Comparison of ENCODE assay signal across 27 cellular contexts in the genomic region with DNA sequence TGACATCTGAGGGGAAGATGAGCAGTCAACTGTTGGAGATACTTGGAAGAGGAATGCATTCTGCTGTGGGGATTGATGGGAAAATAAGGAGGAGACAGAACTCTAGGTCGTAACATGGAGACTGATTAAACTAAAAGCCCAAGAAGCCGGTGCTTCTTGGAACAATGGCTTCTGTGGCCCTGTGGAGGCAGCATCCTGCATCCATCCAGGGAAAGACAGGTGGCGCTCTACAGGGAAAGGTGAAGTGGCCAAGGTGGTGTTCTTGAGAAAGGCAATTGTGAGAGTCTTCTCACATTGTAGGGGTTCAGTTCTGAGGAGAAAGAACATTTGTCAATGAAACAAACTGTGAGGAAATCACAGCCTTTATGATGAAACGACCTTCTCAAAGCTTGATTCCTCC. TPM values are rescaled to one million over a fixed set of nuclear protein-coding genes. Genes with fewer than 3 reads are reported as not detected.
DNase-seq lines count a peak whose midpoint lies in the region; ATAC-seq, FAIRE-seq and TF ChIP-seq lines count a peak whose summit lies in the region.
"Had no signal": no experiment of that assay in that cellular context is flagged by ENCODE, and none has a peak within 500 bp of the region (broad histone marks: within the 10 kb centered on the region; RNA-seq: fewer than 3 reads in every experiment).

No MANE protein-coding gene starts in this region.

- H3K79me2 ChIP-seq in neural progenitor cell (ENCODE audit: low read depth): no peaks in the 10 kb centered on the region

- peak; percentile 25 for DNase-seq in activated CD4-positive, alpha-beta T cell treated with anti-CD3 and anti-CD28 coated beads for 36 hours
- no peak for DNase-seq in activated CD4-positive, alpha-beta T cell treated with anti-CD3 and anti-CD28 coated beads for 1 hour
- no peak for DNase-seq in HFFc6
- DNase-seq in brain microvascular endothelial cell: no peak
- peak; percentile 29 for DNase-seq in neural progenitor cell (ENCODE audit: low spot score)
- no peak for DNase-seq in gastrocnemius medialis
- no peak for DNase-seq in islet precursor cell
- DNase-seq in kidney: no peak
- DNase-seq: activated CD4-positive, CD25-positive, alpha-beta regulatory T cell; activated T-cell treated with anti-CD3 and anti-CD28 coated beads for 4 hours; CD8-positive, alpha-beta T cell; effector CD8-positive, alpha-beta T cell; GF-D8; immature natural killer cell; KG1; mesenchymal stem cell; NCI-H1105 treated with DMSO at 0.1 percent for 48 hours; NCI-H446 treated with DMSO at 0.1 percent for 48 hours; sigmoid colon; stimulated activated CD4-positive, alpha-beta T cell treated with anti-CD3 and anti-CD28 coated beads, Interleukin-4, amount 100 ng/mL, for 1 hour; T-helper 1 cell had no signal

- no peak for FAIRE-seq in kidney (lab: Jason Lieb, UNC)
- FAIRE-seq: A204.1, frontal cortex, H54 had no signal

- H3K4me3 ChIP-seq in brain microvascular endothelial cell (ENCODE audit: low read depth, low read length): no peak overlapping the region
- H3K4me3 ChIP-seq in neural progenitor cell: no peak overlapping the region
- no peak overlapping the region for H3K4me3 ChIP-seq in gastrocnemius medialis
- no peak overlapping the region for H3K4me3 ChIP-seq in kidney (ENCODE audit: low read length in 2 of 2)
- H3K4me3 ChIP-seq: sigmoid colon, thoracic aorta had no signal

- H3K9me3 ChIP-seq in neural progenitor cell (ENCODE audit: low read depth): no peaks in the 10 kb centered on the region
- no peaks in the 10 kb centered on the region for H3K9me3 ChIP-seq in gastrocnemius medialis
- no peaks in the 10 kb centered on the region for H3K9me3 ChIP-seq in kidney (ENCODE audit: control insufficient read depth in 1 of 2, low read length in 2 of 2)
- H3K9me3 ChIP-seq: neutrophil, sigmoid colon, thoracic aorta had no signal

- H3K36me3 ChIP-seq in brain microvascular endothelial cell (replicated peaks) (no peaks in the 10 kb centered on the region), neural progenitor cell (no peaks in the 10 kb centered on the region), gastrocnemius medialis (no peaks in the 10 kb centered on the region), kidney (ENCODE audit: control insufficient read depth in 1 of 2, insufficient read depth in 2 of 2, low read length in 2 of 2) (no peaks in the 10 kb centered on the region)
- H3K36me3 ChIP-seq: neutrophil, sigmoid colon, thoracic aorta had no signal

- H3K27me3 Mint-ChIP-seq in activated CD4-positive, alpha-beta T cell treated with anti-CD3 and anti-CD28 coated beads for 36 hours: peaks cover 1% of the 10 kb centered on the region
- H3K27me3 Mint-ChIP-seq in HFFc6 (ENCODE audit: insufficient read depth): peaks cover 7% of the 10 kb centered on the region; the same call in 1 of the 2 replicates
- peaks cover 3% of the 10 kb centered on the region for H3K27me3 Mint-ChIP-seq in neural progenitor cell (ENCODE audit: insufficient read depth, low read depth)
- H3K27me3 Mint-ChIP-seq: activated naive CD4-positive, alpha-beta T cell treated with anti-CD3 and anti-CD28 coated beads, Interleukin-2, amount 50 U/mL, for 24 hours had no signal

- H3K27me3 ChIP-seq in brain microvascular endothelial cell (replicated peaks) (no peaks in the 10 kb centered on the region), neural progenitor cell (no peaks in the 10 kb centered on the region), gastrocnemius medialis (no peaks in the 10 kb centered on the region)
- H3K27me3 ChIP-seq: neutrophil, sigmoid colon had no signal

- no peak overlapping the region for H3K27ac Mint-ChIP-seq in activated CD4-positive, alpha-beta T cell treated with anti-CD3 and anti-CD28 coated beads for 36 hours
- H3K27ac Mint-ChIP-seq in HFFc6: no peak overlapping the region
- H3K27ac Mint-ChIP-seq in neural progenitor cell: no peak overlapping the region
- H3K27ac Mint-ChIP-seq: activated naive CD4-positive, alpha-beta T cell treated with anti-CD3 and anti-CD28 coated beads, Interleukin-2, amount 50 U/mL, for 24 hours; CD8-positive, alpha-beta T cell had no signal

- no peaks in the 10 kb centered on the region for H3K36me3 Mint-ChIP-seq in activated CD4-positive, alpha-beta T cell treated with anti-CD3 and anti-CD28 coated beads for 36 hours (ENCODE audit: low read depth)
- H3K36me3 Mint-ChIP-seq in HFFc6 (ENCODE audit: low read depth) (no peaks in the 10 kb centered on the region), neural progenitor cell (no peaks in the 10 kb centered on the region)
- H3K36me3 Mint-ChIP-seq: activated naive CD4-positive, alpha-beta T cell treated with anti-CD3 and anti-CD28 coated beads, Interleukin-2, amount 50 U/mL, for 24 hours; CD8-positive, alpha-beta T cell had no signal

- no peaks in the 10 kb centered on the region for H3K9me3 Mint-ChIP-seq in activated CD4-positive, alpha-beta T cell treated with anti-CD3 and anti-CD28 coated beads for 36 hours (ENCODE audit: low read depth)
- H3K9me3 Mint-ChIP-seq in HFFc6 (no peaks in the 10 kb centered on the region), neural progenitor cell (no peaks in the 10 kb centered on the region)
- H3K9me3 Mint-ChIP-seq: activated naive CD4-positive, alpha-beta T cell treated with anti-CD3 and anti-CD28 coated beads, Interleukin-2, amount 50 U/mL, for 24 hours; CD8-positive, alpha-beta T cell; immature natural killer cell had no signal

- H3K4me1 ChIP-seq in neural progenitor cell (no peaks in the 10 kb centered on the region), gastrocnemius medialis (no peaks in the 10 kb centered on the region), kidney (ENCODE audit: control insufficient read depth in 1 of 2, insufficient read depth in 1 of 2, low read depth in 1 of 2, low read length in 2 of 2) (no peaks in the 10 kb centered on the region)
- H3K4me1 ChIP-seq: sigmoid colon had no signal

- no peak for ATAC-seq in activated CD4-positive, alpha-beta T cell treated with anti-CD3 and anti-CD28 coated beads for 36 hours
- no peak for ATAC-seq in gastrocnemius medialis
- ATAC-seq: CD8-positive, alpha-beta T cell had no signal

- TF ChIP-seq CTCF in HFFc6 (IDR thresholded peaks at IDR 0.05): peak; percentile 44; the same call in 1 of the 2 replicates
- peak; percentile 44 for TF ChIP-seq CTCF in brain microvascular endothelial cell (IDR thresholded peaks at IDR 0.05; ENCODE audit: low read depth, low read length, missing control alignments)
- peak; percentile 50 for TF ChIP-seq CTCF in neural progenitor cell (IDR thresholded peaks at IDR 0.05)
- TF ChIP-seq CTCF in gastrocnemius medialis (IDR thresholded peaks at IDR 0.05 in 4 of 5, conservative IDR thresholded peaks at IDR 0.05 in 1 of 5): peak in 1 of 5 experiments; percentile 27
- no peak for TF ChIP-seq CTCF in kidney (IDR thresholded peaks at IDR 0.05; ENCODE audit: borderline replicate concordance, extremely low read depth, insufficient read depth)

- H3K27ac ChIP-seq in brain microvascular endothelial cell (no peak overlapping the region), neural progenitor cell (no peak overlapping the region), gastrocnemius medialis (no peak overlapping the region), kidney (ENCODE audit: low read depth in 2 of 2, low read length in 2 of 2) (no peak overlapping the region)
- H3K27ac ChIP-seq: neutrophil, sigmoid colon, thoracic aorta had no signal

- no peak overlapping the region for H3K9ac ChIP-seq in neural progenitor cell
- H3K9ac ChIP-seq in kidney (ENCODE audit: low read length in 2 of 2): no peak overlapping the region

- CTCF ChIA-PET in activated CD4-positive, alpha-beta T cell treated with anti-CD3 and anti-CD28 coated beads for 36 hours (lab: Charles Lee): interaction anchor here (0.6 kb wide), 1 partner anchor 262 kb away, joined by 3 read pairs; no protein-coding TSS in a partner anchor

- POLR2A ChIA-PET in activated CD4-positive, alpha-beta T cell treated with anti-CD3 and anti-CD28 coated beads for 36 hours (lab: Charles Lee): no interaction called here

- in situ Hi-C loops in brain microvascular endothelial cell (cut with HindIII; ENCODE audit: low pct_ligation_motif_present, low sequenced_read_pairs) (no loop called here), gastrocnemius medialis (cut with MboI; ENCODE audit: low sequenced_read_pairs in 4 of 4) (no loop called here)

- intact Hi-C loops in activated CD4-positive, alpha-beta T cell treated with anti-CD3 and anti-CD28 coated beads for 36 hours (cut with DNase I, micrococcal nuclease): no loop called here
- intact Hi-C loops in gastrocnemius medialis (cut with DNase I; ENCODE audit: low total_unique reads) (no loop called here), kidney (cut with DNase I) (no loop called here)

- H3K4me1 Mint-ChIP-seq in activated CD4-positive, alpha-beta T cell treated with anti-CD3 and anti-CD28 coated beads for 36 hours: no peaks in the 10 kb centered on the region
- H3K4me1 Mint-ChIP-seq in HFFc6 (ENCODE audit: low read depth) (no peaks in the 10 kb centered on the region; the same call in 1 of the 2 replicates), neural progenitor cell (peaks cover 7% of the 10 kb centered on the region)
- H3K4me1 Mint-ChIP-seq: activated naive CD4-positive, alpha-beta T cell treated with anti-CD3 and anti-CD28 coated beads, Interleukin-2, amount 50 U/mL, for 24 hours had no signal

- no peaks in the 10 kb centered on the region for H4K20me1 ChIP-seq in neural progenitor cell (ENCODE audit: low read depth)

- H3K4me3 Mint-ChIP-seq in activated CD4-positive, alpha-beta T cell treated with anti-CD3 and anti-CD28 coated beads for 36 hours: no peak overlapping the region
- H3K4me3 Mint-ChIP-seq in HFFc6 (no peak overlapping the region), neural progenitor cell (no peak overlapping the region)
- H3K4me3 Mint-ChIP-seq: activated naive CD4-positive, alpha-beta T cell treated with anti-CD3 and anti-CD28 coated beads, Interleukin-2, amount 50 U/mL, for 24 hours; CD8-positive, alpha-beta T cell; immature natural killer cell had no signal

- TF ChIP-seq POLR2A in gastrocnemius medialis (IDR thresholded peaks at IDR 0.05): no peak

- H2AFZ ChIP-seq in neural progenitor cell (replicated peaks): peak overlapping the region; percentile 82

- no peaks in the 10 kb centered on the region for H3F3A ChIP-seq in neural progenitor cell (ENCODE audit: low read depth)

- no peak overlapping the region for H3K4me2 ChIP-seq in neural progenitor cell

RNA-seq across cellular contexts. Expression of gene ZFAND5, which starts 31.2 kb away (rescaled TPM):
- 10 to 100 TPM; 72.0 to 88.2 TPM for total RNA-seq in activated CD4-positive, alpha-beta T cell treated with anti-CD3 and anti-CD28 coated beads for 36 hours
- 100 to 1,000 TPM; 230 to 373 (median 258) TPM for total RNA-seq in HFFc6 (2021; fragmentation: NEBNext Ultra II Directional; extraction: Animal tissue kit (Norgen Biotek cat#: 25700))
- total RNA-seq in neural progenitor cell (ENCODE audit: low replicate concordance) (119 and 162 TPM in 2 replicates), gastrocnemius medialis (1,000 to 10,000 TPM in 1 of 4 donors, 100 to 1,000 TPM in 3; 316 to 2,069 (median 561) TPM), kidney (218 TPM)
- polyA plus RNA-seq in kidney (ENCODE audit: insufficient read depth, low read depth, low replicate concordance): 88.8 TPM

Comparison
In these comparisons a context has a peak if more than half of its experiments do, and no peak if none do; other contexts are left out.
1. DNase-seq: peak in activated CD4-positive, alpha-beta T cell treated with anti-CD3 and anti-CD28 coated beads for 36 hours (single experiment) and neural progenitor cell (single experiment); none in activated CD4-positive, alpha-beta T cell treated with anti-CD3 and anti-CD28 coated beads for 1 hour (single experiment), HFFc6 (single experiment), brain microvascular endothelial cell (single experiment), gastrocnemius medialis (0 of 2), islet precursor cell (single experiment) and kidney (single experiment).